Comparison of ENCODE assay signal across 8 cellular contexts in genomic region chr4:87293889-87294288, GRCh38. TPM values are rescaled to one million over a fixed set of nuclear protein-coding genes. Genes with fewer than 3 reads are reported as not detected.
DNase-seq lines count a peak whose midpoint lies in the region; ATAC-seq, FAIRE-seq and TF ChIP-seq lines count a peak whose summit lies in the region.
"Not testable (repeated sequence)": the region's sequence is repeated elsewhere in the genome, so short reads cannot be mapped to it uniquely, and the experiment has no call there.
"Had no signal": no experiment of that assay in that cellular context is flagged by ENCODE, and none has a peak within 500 bp of the region (broad histone marks: within the 10 kb centered on the region; RNA-seq: fewer than 3 reads in every experiment).

No MANE protein-coding gene starts in this region.

- not testable (repeated sequence) for TF ChIP-seq RAD21 in K562 (CRISPR knock-in tag; conservative IDR thresholded peaks at IDR 0.05 in 1 of 2, IDR thresholded peaks at IDR 0.05 in 1 of 2)

- not testable (repeated sequence) for FAIRE-seq in K562 (lab: Jason Lieb, UNC)

- H3K9ac ChIP-seq in K562 (ENCODE audit: insufficient read depth in 1 of 2, low read depth in 2 of 2, low read length in 2 of 2): not testable (repeated sequence)

- not testable (repeated sequence) for H3K4me1 ChIP-seq in HEK293 (ENCODE audit: control insufficient read depth, insufficient read depth, low read length); K562 (replicated peaks in 1 of 2; ENCODE audit: control insufficient read depth in 2 of 2, insufficient read depth in 2 of 2, low read length in 2 of 2)

- H3K36me3 ChIP-seq in HEK293 (ENCODE audit: control insufficient read depth in 2 of 2, insufficient read depth in 1 of 2, low read length in 2 of 2); K562 (ENCODE audit: control insufficient read depth, insufficient read depth, low read length): not testable (repeated sequence)

- TF ChIP-seq EP300 in K562 (IDR thresholded peaks at IDR 0.05; ENCODE audit: low read length): not testable (repeated sequence)

- WGBS in K562 (ENCODE audit: insufficient coverage, low coverage, missing lambda C conversion rate): 4% methylated on average over 7 of the region's 7 CpGs

- intact Hi-C loops in K562 (cut with micrococcal nuclease): not testable (repeated sequence)

- in situ Hi-C loops in K562 (cut with MboI): not testable (repeated sequence)

- not testable (repeated sequence) for H3K9me1 ChIP-seq in K562 (ENCODE audit: control insufficient read depth, insufficient read depth, low read length)

- TF ChIP-seq CTCF in HEK293 (tag by site-specific recombination; IDR thresholded peaks at IDR 0.05); K562 (IDR thresholded peaks at IDR 0.05 in 2 of 3, conservative IDR thresholded peaks at IDR 0.05 in 1 of 3; ENCODE audit: insufficient read depth in 2 of 3, low read depth in 1 of 3, low read length in 3 of 3): not testable (repeated sequence)

- DNase-seq in K562 (ENCODE audit: extremely low read depth in 1 of 4, low spot score in 3 of 4): not testable (repeated sequence)

- H3K79me2 ChIP-seq in K562 (ENCODE audit: control insufficient read depth, insufficient read depth, low read length): not testable (repeated sequence)

- H3K9me3 ChIP-seq in HEK293 (ENCODE audit: control insufficient read depth, insufficient read depth, low read depth, low read length); K562 (replicated peaks; ENCODE audit: control insufficient read depth, insufficient read depth, low read depth, low read length): not testable (repeated sequence)

- CTCF ChIA-PET in HEK293 (lab: Yijun Ruan, JAX); K562 (lab: Yijun Ruan, JAX; ENCODE audit: low intra/inter-chr PET ratio): not testable (repeated sequence)

- not testable (repeated sequence) for ATAC-seq in K562

- H3K4me2 ChIP-seq in K562 (ENCODE audit: insufficient read depth, low read length): not testable (repeated sequence)

- TF ChIP-seq POLR2A in K562 (conservative IDR thresholded peaks at IDR 0.05): not testable (repeated sequence)

- not testable (repeated sequence) for H3K4me3 ChIP-seq in HEK293 (ENCODE audit: low read depth, low read length); K562

- H4K20me1 ChIP-seq in K562 (replicated peaks; ENCODE audit: control insufficient read depth, insufficient read depth, low read length): not testable (repeated sequence)

- BruUV-seq in K562 (replicated peaks; lab: Mats Ljungman, UMichigan): not testable (repeated sequence)

- not testable (repeated sequence) for H3K27me3 ChIP-seq in K562 (ENCODE audit: control insufficient read depth in 2 of 2, insufficient read depth in 2 of 2, low read length in 2 of 2)

- POLR2A ChIA-PET in HEK293 (lab: Yijun Ruan, JAX); K562 (lab: Yijun Ruan, JAX): not testable (repeated sequence)

- H3K27ac ChIP-seq in HEK293 (ENCODE audit: extremely low read depth, low read depth, low read length); K562 (ENCODE audit: extremely low read depth, low read depth, low read length): not testable (repeated sequence)

- H2AFZ ChIP-seq in K562 (ENCODE audit: low read depth, low read length): not testable (repeated sequence)

TF ChIP-seq in HEK293, 187 proteins besides CTCF, POLR2A, EP300 and RAD21:
- TF ChIP-seq SETDB1 (IDR thresholded peaks at IDR 0.05; ENCODE audit: insufficient read length, low read length): peak; percentile 58

TF ChIP-seq in K562, 482 proteins besides CTCF, POLR2A, EP300 and RAD21:
- TF ChIP-seq TRIM28 (IDR thresholded peaks at IDR 0.05) (peak; percentile 71; the same call in 1 of the 2 replicates), ZNF280A (IDR thresholded peaks at IDR 0.05; ENCODE audit: low read depth, partially characterized antibody) (peak; percentile 51), CBX5 (IDR thresholded peaks at IDR 0.05; ENCODE audit: borderline replicate concordance, low read depth) (peak; percentile 72; the same call in 1 of the 2 replicates), ZNF445 (CRISPR knock-in tag; IDR thresholded peaks at IDR 0.05; ENCODE audit: low read depth) (peak; percentile 97)
TF ChIP-seq in K562: peak in this region for 4; not testable (repeated sequence) for 478.

RNA-seq across cellular contexts. Expression of gene HSD17B13, which starts 28.8 kb away (rescaled TPM):
- 0.30 and 0.99 TPM in 2 replicates for total RNA-seq in K562 (2011; cell fraction: chromatin; rRNA removed; ENCODE audit: low replicate concordance)
- 0.17 and 0.26 TPM in 2 replicates for total RNA-seq in K562 (2011; cell fraction: nucleolus; rRNA removed)
- total RNA-seq in K562 (2011; cell fraction: nucleoplasm; rRNA removed): 0.73 and 0.76 TPM in 2 replicates
- total RNA-seq in K562 (2014; rRNA removed) (0.05 and 0.08 TPM in 2 replicates), K562 (2014; rRNA removed; fragmentation: Illumina TruSeq; extraction: Trizol) (0.29 and 0.35 TPM in 2 replicates), K562 (2015; rRNA removed; fragmentation: Illumina TruSeq; extraction: Trizol) (0.15 and 0.29 TPM in 2 replicates), K562 (2021) (0.18 and 0.20 TPM in 2 replicates)
- polyA plus RNA-seq in K562 (2011; rRNA removed) (0.36 and 0.57 TPM in 2 replicates), K562 (2014; fragmentation: Illumina TruSeq; extraction: Trizol) (0.14 and 0.31 TPM in 2 replicates), K562 (2014; fragmentation: Nextera tagmentation; extraction: Ambion mirVana) (under 1 TPM; 0.10 to 0.14 TPM), K562 (2014; rRNA removed) (0.22 and 0.33 TPM in 2 replicates)
- polyA plus RNA-seq in K562 (2011; cell fraction: cytosol; rRNA removed): 0.06 and 0.22 TPM in 2 replicates
- polyA plus RNA-seq in K562 (2011; cell fraction: nucleus; rRNA removed): 0.26 and 0.58 TPM in 2 replicates
- 0.07 and 0.19 TPM in 2 replicates for polyA plus RNA-seq in K562 (2012)
- 0.49 and 0.60 TPM in 2 replicates for polyA minus RNA-seq in K562 (2011; rRNA and poly(A)+ RNA removed)
- polyA minus RNA-seq in K562 (2011; cell fraction: cytosol; rRNA and poly(A)+ RNA removed): not detected in 2 replicates
- 0.27 and 0.33 TPM in 2 replicates for polyA minus RNA-seq in K562 (2011; cell fraction: nucleus; rRNA and poly(A)+ RNA removed)
- total RNA-seq: A172, A673, Calu3, Daoy had no signal
- polyA plus RNA-seq: BJ; CD8-positive, alpha-beta memory T cell had no signal
